ENCODE assay signal across 8 cellular contexts in the genomic region with DNA sequence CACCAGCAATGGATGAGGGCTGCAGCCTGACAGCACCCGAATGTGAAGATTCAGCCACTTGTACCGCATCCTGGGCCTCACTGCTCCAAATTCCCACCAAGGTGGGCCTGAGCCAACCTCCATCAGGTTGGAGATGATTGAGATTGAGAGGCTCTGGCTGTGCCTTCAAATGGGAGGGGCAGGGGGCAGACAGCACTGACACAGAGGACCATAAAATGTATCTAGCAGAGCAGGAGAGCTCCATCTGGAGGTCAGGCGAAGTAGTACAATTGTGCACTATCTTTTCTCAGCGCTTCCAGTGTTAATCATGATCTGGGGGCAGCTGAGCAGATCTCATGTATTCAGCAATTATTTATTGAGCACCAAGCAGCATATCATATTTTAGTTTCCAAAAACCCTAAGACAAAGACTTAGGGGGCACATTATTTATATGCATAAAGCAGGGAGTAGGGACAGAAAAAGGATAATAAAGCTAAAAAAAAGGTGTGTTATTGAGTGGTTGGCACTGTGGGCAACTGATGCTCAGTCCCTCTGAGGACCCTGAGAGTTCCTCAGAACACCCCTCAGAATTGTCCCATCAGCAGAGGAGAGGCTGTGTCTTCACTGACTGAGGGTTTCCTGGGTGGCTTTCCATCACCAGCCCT. TPM values are rescaled to one million over a fixed set of nuclear protein-coding genes. Genes with fewer than 3 reads are reported as not detected.
A peak's percentile ranks its signal among the peaks of the same experiment; 100 is the strongest.
DNase-seq lines count a peak whose midpoint lies in the region; ATAC-seq and TF ChIP-seq lines count a peak whose summit lies in the region.

No MANE protein-coding gene starts in this region.

- H3K4me3 Mint-ChIP-seq in Caco-2 (ENCODE audit: unreplicated experiment) = no peak overlapping the region

- TF ChIP-seq CTCF in Caco-2 (IDR thresholded peaks at IDR 0.05; ENCODE audit: insufficient read depth in 1 of 2, low read depth in 1 of 2, low read length in 1 of 2, severe bottlenecking in 1 of 2, unreplicated experiment in 1 of 2) = peak; percentile 68 to 69
- peak; percentile 80 for TF ChIP-seq CTCF in OCI-LY3 (IDR thresholded peaks at IDR 0.05; ENCODE audit: low read depth, low read length)

- no peaks in the 10 kb centered on the region for H3K79me2 ChIP-seq in OCI-LY3 (ENCODE audit: low read length)

- CTCF ChIA-PET in Caco-2 (lab: Charles Lee) = no interaction called here

- H2AFZ ChIP-seq in OCI-LY3 (ENCODE audit: low read depth, low read length) = no peak overlapping the region

- no peaks in the 10 kb centered on the region for H3K27me3 ChIP-seq in Caco-2 (replicated peaks; ENCODE audit: control insufficient read depth, insufficient read depth, low read length)
- H3K27me3 ChIP-seq in OCI-LY3 (ENCODE audit: low read depth, low read length) = no peaks in the 10 kb centered on the region

- no peak overlapping the region for H3K27ac ChIP-seq in OCI-LY3 (ENCODE audit: low read length)

- H4K20me1 ChIP-seq in OCI-LY3 (ENCODE audit: insufficient read depth, low read length) = no peaks in the 10 kb centered on the region

- H3K27ac Mint-ChIP-seq in Caco-2 (ENCODE audit: unreplicated experiment) = no peak overlapping the region

- POLR2A ChIA-PET in Caco-2 (lab: Charles Lee) = no interaction called here

- H3K36me3 ChIP-seq in Caco-2 (ENCODE audit: control insufficient read depth, insufficient read depth, low read length) (no peaks in the 10 kb centered on the region), OCI-LY3 (replicated peaks; ENCODE audit: low read depth, low read length) (no peaks in the 10 kb centered on the region)

- H3K9me3 Mint-ChIP-seq in Caco-2 (ENCODE audit: unreplicated experiment) = no peaks in the 10 kb centered on the region

- H3K4me2 ChIP-seq in OCI-LY3 (ENCODE audit: low read length) = no peak overlapping the region

- H3K4me3 ChIP-seq in Caco-2 (ENCODE audit: low read depth, low read length) (no peak overlapping the region), OCI-LY3 (ENCODE audit: low read length) (no peak overlapping the region)

- peaks cover 4% of the 10 kb centered on the region for H3K27me3 Mint-ChIP-seq in Caco-2 (ENCODE audit: insufficient read depth, unreplicated experiment)

- no peaks in the 10 kb centered on the region for H3K9me3 ChIP-seq in Caco-2
- H3K9me3 ChIP-seq in OCI-LY3 (ENCODE audit: insufficient read depth, low read length) = no peaks in the 10 kb centered on the region

- DNase-seq in Caco-2 (peak; percentile 54 to 62), foreskin melanocyte (peak; percentile 37), retina (peak; percentile 31), GF-D8 (lab: John Stamatoyannopoulos, UW) (no peak)
- peak; percentile 66 to 67 for DNase-seq in activated T-cell treated with anti-CD3 and anti-CD28 coated beads, Interleukin-2, amount 50 U/mL, for 48 hours

- BruUV-seq in Caco-2 (replicated peaks; lab: Mats Ljungman, UMichigan) = no TSS peak

- no peak overlapping the region for H3K9ac ChIP-seq in OCI-LY3 (ENCODE audit: low read length)

- no peaks in the 10 kb centered on the region for H3K36me3 Mint-ChIP-seq in Caco-2 (ENCODE audit: insufficient read depth, unreplicated experiment)

- H3K4me1 Mint-ChIP-seq in Caco-2 (ENCODE audit: low read depth, unreplicated experiment) = peaks cover 6% of the 10 kb centered on the region

- H3K4me1 ChIP-seq in Caco-2 (no peaks in the 10 kb centered on the region), OCI-LY3 (ENCODE audit: low read length) (peaks cover 6% of the 10 kb centered on the region)

- intact Hi-C loops in Caco-2 (cut with micrococcal nuclease; ENCODE audit: unreplicated experiment) = loop anchor here (1.0 to 5.0 kb wide), 4 partner anchors 49 to 165 kb away; no protein-coding TSS in a partner anchor

- peak; percentile 75 for ATAC-seq in GM19351 (IDR thresholded peaks at IDR 0.05; ENCODE audit: unreplicated experiment)
- peak; percentile 78 for ATAC-seq in HG03342 (IDR thresholded peaks at IDR 0.05; ENCODE audit: unreplicated experiment)

RNA-seq across cellular contexts. Expression of gene C1QTNF7, which starts 31.6 kb away (rescaled TPM):
- total RNA-seq in Caco-2 (2022) = not detected in 2 replicates
